ENCODE assay signal across 19 cellular contexts in genomic region chr1:47839460-47839760, GRCh38.
"Had no signal": no experiment of that assay in that cellular context is flagged by ENCODE, and none has a peak within 500 bp of the region (broad histone marks: within the 10 kb centered on the region; RNA-seq: fewer than 3 reads in every experiment).

No MANE protein-coding gene starts in this region.

- H3K27me3 ChIP-seq: body of pancreas, left lung had no signal

- H3K4me3 Mint-ChIP-seq: activated CD4-positive, alpha-beta memory T cell treated with anti-CD3 and anti-CD28 coated beads, Interleukin-2, amount 10 ng/mL, durations not matched to agents 7 days and 5 days; activated CD4-positive, alpha-beta T cell treated with anti-CD3 and anti-CD28 coated beads, Interleukin-2, amount 10 ng/mL, durations not matched to agents 24 days and 14 days; activated naive CD8-positive, alpha-beta T cell treated with anti-CD3 and anti-CD28 coated beads, Interleukin-2, amount 50 U/mL, for 24 hours; activated T-cell treated with anti-CD3 and anti-CD28 coated beads, Interleukin-2, amount 50 U/mL, for 72 hours; dendritic cell treated with granulocyte-macrophage colony-stimulating factor and Interleukin-4, amounts not matched to agents 40 ng/mL and 50 ng/mL, for 4 days; mesothelial cell of epicardium; neural crest cell had no signal

- H3K4me3 ChIP-seq: body of pancreas, cardiac muscle cell, left lung, thoracic aorta had no signal

- H3K36me3 ChIP-seq: cardiac muscle cell, left lung, thoracic aorta had no signal

- DNase-seq: activated CD4-positive, alpha-beta memory T cell treated with anti-CD3 and anti-CD28 coated beads, Interleukin-2, amount 10 ng/mL, durations not matched to agents 7 days and 5 days; activated CD4-positive, alpha-beta T cell treated with anti-CD3 and anti-CD28 coated beads, Interleukin-2, amount 10 ng/mL, durations not matched to agents 24 days and 14 days; activated gamma-delta T cell; activated naive CD4-positive, alpha-beta T cell treated with anti-CD3 and anti-CD28 coated beads, Interleukin-2, amount 50 U/mL, for 16 hours; activated naive CD8-positive, alpha-beta T cell treated with anti-CD3 and anti-CD28 coated beads, Interleukin-2, amount 50 U/mL, for 24 hours; activated T-cell treated with anti-CD3 and anti-CD28 coated beads, Interleukin-2, amount 50 U/mL, for 72 hours; effector CD4-positive, alpha-beta T cell; foreskin keratinocyte; kidney; left lung; retina; stimulated activated CD4-positive, alpha-beta T cell treated with anti-CD3 and anti-CD28 coated beads, Interleukin-4, amount 100 ng/mL, for 24 hours; stimulated activated naive CD4-positive, alpha-beta T cell treated with Interleukin-2 at 50 U/mL for 16 hours had no signal

- H3K27ac ChIP-seq: cardiac muscle cell, foreskin keratinocyte, left lung, thoracic aorta had no signal

- H3K4me1 ChIP-seq: foreskin keratinocyte, left lung had no signal

- H3K27ac Mint-ChIP-seq: activated CD4-positive, alpha-beta memory T cell treated with anti-CD3 and anti-CD28 coated beads, Interleukin-2, amount 10 ng/mL, durations not matched to agents 7 days and 5 days; activated CD4-positive, alpha-beta T cell treated with anti-CD3 and anti-CD28 coated beads, Interleukin-2, amount 10 ng/mL, durations not matched to agents 24 days and 14 days; activated naive CD8-positive, alpha-beta T cell treated with anti-CD3 and anti-CD28 coated beads, Interleukin-2, amount 50 U/mL, for 24 hours; activated T-cell treated with anti-CD3 and anti-CD28 coated beads, Interleukin-2, amount 50 U/mL, for 72 hours; dendritic cell treated with granulocyte-macrophage colony-stimulating factor and Interleukin-4, amounts not matched to agents 40 ng/mL and 50 ng/mL, for 4 days; mesothelial cell of epicardium had no signal

- ATAC-seq: activated naive CD8-positive, alpha-beta T cell treated with anti-CD3 and anti-CD28 coated beads, Interleukin-2, amount 50 U/mL, for 24 hours; activated T-cell treated with anti-CD3 and anti-CD28 coated beads, Interleukin-2, amount 50 U/mL, for 72 hours; body of pancreas; foreskin keratinocyte; left lung had no signal

- H3K9me3 Mint-ChIP-seq: activated CD4-positive, alpha-beta T cell treated with anti-CD3 and anti-CD28 coated beads, Interleukin-2, amount 10 ng/mL, durations not matched to agents 24 days and 14 days had no signal

- H3K9me3 ChIP-seq: body of pancreas had no signal

- H3K4me1 Mint-ChIP-seq: activated CD4-positive, alpha-beta memory T cell treated with anti-CD3 and anti-CD28 coated beads, Interleukin-2, amount 10 ng/mL, durations not matched to agents 7 days and 5 days; activated CD4-positive, alpha-beta T cell treated with anti-CD3 and anti-CD28 coated beads, Interleukin-2, amount 10 ng/mL, durations not matched to agents 24 days and 14 days; activated naive CD8-positive, alpha-beta T cell treated with anti-CD3 and anti-CD28 coated beads, Interleukin-2, amount 50 U/mL, for 24 hours had no signal
